8 cellular contexts compared by ENCODE assay signal in genomic region chr17:36721560-36722120, GRCh38.
DNase-seq lines count a peak whose midpoint lies in the region; ATAC-seq and FAIRE-seq lines count a peak whose summit lies in the region.

No MANE protein-coding gene starts in this region.

- no peak for FAIRE-seq in small intestine (lab: Jason Lieb, UNC)

- DNase-seq in adipocyte (ENCODE audit: low read depth) = no peak
- peak in 1 of 10 donors; percentile 15 for DNase-seq in naive thymus-derived CD8-positive, alpha-beta T cell
- DNase-seq in small intestine = no peak
- no peak for DNase-seq in SHP77 (lab: John Stamatoyannopoulos, UW)
- DNase-seq in HPDE6-E6E7 (ENCODE audit: extremely low spot score) = no peak

- peaks cover 38% of the 10 kb centered on the region for H3K27me3 ChIP-seq in adipocyte (replicated peaks; ENCODE audit: control insufficient read depth, insufficient read depth, low read length)
- no peaks in the 10 kb centered on the region for H3K27me3 ChIP-seq in small intestine (ENCODE audit: control insufficient read depth in 2 of 2, insufficient read depth in 2 of 2, low read length in 2 of 2)

- H3K36me3 Mint-ChIP-seq in naive thymus-derived CD8-positive, alpha-beta T cell = peaks cover 0 to 7% (median 0%) of the 10 kb centered on the region in 3 donors

- peaks cover 35 to 67% (median 57%) of the 10 kb centered on the region in 4 donors for H3K4me1 Mint-ChIP-seq in naive thymus-derived CD8-positive, alpha-beta T cell

- H3K27ac Mint-ChIP-seq in naive thymus-derived CD8-positive, alpha-beta T cell = peak overlapping the region; percentile 96 to 99 (median 98)

- ATAC-seq in naive thymus-derived CD8-positive, alpha-beta T cell = peak; percentile 46 to 51
- ATAC-seq in GM19023 (IDR thresholded peaks at IDR 0.05; ENCODE audit: unreplicated experiment) = no peak

- peak overlapping the region; percentile 43; the same call in 1 of the 2 replicates for H3K9ac ChIP-seq in ES-I3 (ENCODE audit: low read depth, low read length)
- no peak overlapping the region for H3K9ac ChIP-seq in adipocyte (ENCODE audit: low read length)

- H3K9me3 Mint-ChIP-seq in naive thymus-derived CD8-positive, alpha-beta T cell = no peaks in the 10 kb centered on the region

- peak overlapping the region; percentile 89 for H3K27ac ChIP-seq in KOPT-K1 (ENCODE audit: low read depth, low read length, poor library complexity, severe bottlenecking)
- H3K27ac ChIP-seq in small intestine (ENCODE audit: low read depth in 1 of 2, low read length in 1 of 2) = peak overlapping the region in 1 of 2 donors; percentile 36

- H3K9me3 ChIP-seq in ES-I3 (ENCODE audit: control insufficient read depth, insufficient read depth, low read length) (no peaks in the 10 kb centered on the region), KOPT-K1 (ENCODE audit: insufficient read depth, low read length, poor library complexity, severe bottlenecking) (no peaks in the 10 kb centered on the region), adipocyte (ENCODE audit: control insufficient read depth, low read length) (no peaks in the 10 kb centered on the region), small intestine (ENCODE audit: control insufficient read depth, low read depth) (no peaks in the 10 kb centered on the region)

- peak overlapping the region; percentile 78 to 90 (median 86) for H3K4me3 Mint-ChIP-seq in naive thymus-derived CD8-positive, alpha-beta T cell

- H3K4me3 ChIP-seq in adipocyte (ENCODE audit: low read length) (peak overlapping the region; percentile 69), small intestine (ENCODE audit: low read depth in 1 of 2, low read length in 2 of 2) (peak overlapping the region in 1 of 2 donors; percentile 10)

- H3K4me1 ChIP-seq in ES-I3 (ENCODE audit: insufficient read depth, low read length) = peaks cover 8% of the 10 kb centered on the region; the same call in 1 of the 2 replicates
- no peaks in the 10 kb centered on the region for H3K4me1 ChIP-seq in adipocyte (ENCODE audit: control insufficient read depth, insufficient read depth, low read length)
- H3K4me1 ChIP-seq in small intestine (ENCODE audit: control insufficient read depth in 2 of 2, insufficient read depth in 1 of 2, low read depth in 1 of 2, low read length in 1 of 2) = no peaks in the 10 kb centered on the region

- H3K36me3 ChIP-seq in ES-I3 (ENCODE audit: insufficient read depth, low read length) = no peaks in the 10 kb centered on the region
- no peaks in the 10 kb centered on the region for H3K36me3 ChIP-seq in KOPT-K1 (ENCODE audit: insufficient read depth, low read length)
- H3K36me3 ChIP-seq in adipocyte (ENCODE audit: control insufficient read depth, insufficient read depth, low read length, severe bottlenecking) = no peaks in the 10 kb centered on the region
- no peaks in the 10 kb centered on the region for H3K36me3 ChIP-seq in small intestine (ENCODE audit: control insufficient read depth in 2 of 2, insufficient read depth in 2 of 2, low read length in 2 of 2)

- WGBS in small intestine, 3 donors = 10 to 24% (median 22%) methylated on average over 8 of the region's 8 CpGs

- POLR2A ChIA-PET in naive thymus-derived CD8-positive, alpha-beta T cell (lab: Charles Lee) = interaction anchor here (0.6 to 2.5 kb wide), 6 partner anchors 18 to 120 kb away, joined by 3 to 13 read pairs (median 4); partner anchors contain the start of gene MRM1

- peaks cover 0 to 2% (median 1%) of the 10 kb centered on the region in 5 donors for H3K27me3 Mint-ChIP-seq in naive thymus-derived CD8-positive, alpha-beta T cell
